Comparison of ENCODE assay signal across 29 cellular contexts in the genomic region with DNA sequence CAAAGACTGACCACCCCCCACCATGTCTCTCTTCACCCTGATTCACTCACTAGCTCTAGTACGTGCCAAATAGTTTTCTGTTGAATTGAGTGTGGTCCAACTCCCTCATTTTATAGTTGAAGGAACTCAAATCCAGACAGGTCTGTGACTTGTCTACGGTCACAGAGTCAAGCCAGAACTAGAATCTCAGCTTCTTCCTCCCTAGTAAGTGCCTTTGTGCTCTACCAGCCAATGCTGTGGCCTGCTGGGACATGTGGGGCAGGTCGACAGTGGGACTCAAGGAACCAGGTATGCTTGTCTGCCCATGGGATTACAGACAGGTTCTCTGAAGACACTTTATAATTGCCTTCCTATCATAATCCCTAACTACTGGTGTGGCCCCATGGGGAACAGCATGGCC.
"Had no signal": no experiment of that assay in that cellular context is flagged by ENCODE, and none has a peak within 500 bp of the region (broad histone marks: within the 10 kb centered on the region; RNA-seq: fewer than 3 reads in every experiment).

No MANE protein-coding gene starts in this region.

- H3K36me3 ChIP-seq: cardiac muscle cell, esophagus muscularis mucosa, gastrocnemius medialis, heart right ventricle, WERI-Rb-1 had no signal

- H2AFZ ChIP-seq: hepatocyte had no signal

- H3K79me2 ChIP-seq: hepatocyte had no signal

- H3K27me3 ChIP-seq: body of pancreas, cardiac muscle cell, esophagus muscularis mucosa, gastrocnemius medialis, heart right ventricle, hepatocyte had no signal

- DNase-seq: activated B cell treated with CpG ODN at 0.5 μM for 24 hours; activated CD4-positive, alpha-beta T cell treated with anti-CD3 and anti-CD28 coated beads for 48 hours; activated CD4-positive, alpha-beta T cell treated with anti-CD3 and anti-CD28 coated beads, Interleukin-2, amount 50 U/mL, for 1 hour; activated CD4-positive, alpha-beta T cell treated with anti-CD3 and anti-CD28 coated beads, Interleukin-2, amount 50 U/mL, for 48 hours; activated CD8-positive, alpha-beta memory T cell treated with anti-CD3 and anti-CD28 coated beads for 24 hours; activated CD8-positive, alpha-beta T cell treated with anti-CD3 and anti-CD28 coated beads for 36 hours; activated effector memory CD4-positive, alpha-beta T cell treated with Interleukin-2 at 50 U/mL for 16 hours; activated gamma-delta T cell treated with Interleukin-2 at 50 U/mL for 16 hours; activated naive CD4-positive, alpha-beta T cell treated with anti-CD3 and anti-CD28 coated beads, Interleukin-2, amount 50 U/mL, for 16 hours; activated naive CD4-positive, alpha-beta T cell treated with Interleukin-2 at 50 U/mL for 16 hours; activated T-cell treated with anti-CD3 and anti-CD28 coated beads, Interleukin-2, amount 50 U/mL, for 4 hours; amniotic stem cell; anterior cingulate cortex; body of pancreas; dorsolateral prefrontal cortex; effector memory CD4-positive, alpha-beta T cell; endodermal cell; gastrocnemius medialis; heart right ventricle; T-helper 1 cell; T-helper 17 cell; T1000; WERI-Rb-1 had no signal

- H3K4me3 ChIP-seq: body of pancreas, cardiac muscle cell, coronary artery, dorsolateral prefrontal cortex, esophagus muscularis mucosa, gastrocnemius medialis, heart right ventricle, hepatocyte had no signal

- H3K27ac ChIP-seq: body of pancreas, cardiac muscle cell, coronary artery, dorsolateral prefrontal cortex, esophagus muscularis mucosa, gastrocnemius medialis, heart right ventricle, hepatocyte, WERI-Rb-1 had no signal

- H3K9me3 ChIP-seq: body of pancreas, esophagus muscularis mucosa, gastrocnemius medialis, heart right ventricle had no signal

- H3K4me1 ChIP-seq: body of pancreas, gastrocnemius medialis, heart right ventricle had no signal

- H3K4me2 ChIP-seq: hepatocyte had no signal

- ATAC-seq: activated CD4-positive, CD25-positive, alpha-beta regulatory T cell treated with anti-CD3 and anti-CD28 coated beads, Interleukin-2, amount 50 U/mL, for 24 hours; activated CD8-positive, alpha-beta T cell treated with anti-CD3 and anti-CD28 coated beads for 36 hours; activated T-cell treated with anti-CD3 and anti-CD28 coated beads, Interleukin-2, amount 50 U/mL, for 4 hours; activated T-helper 17 cell treated with anti-CD3 and anti-CD28 coated beads, Interleukin-2, amount 50 U/mL, for 72 hours; body of pancreas; gastrocnemius medialis; heart right ventricle; T-helper 17 cell had no signal
